16 cellular contexts compared by ENCODE assay signal in the genomic region with DNA sequence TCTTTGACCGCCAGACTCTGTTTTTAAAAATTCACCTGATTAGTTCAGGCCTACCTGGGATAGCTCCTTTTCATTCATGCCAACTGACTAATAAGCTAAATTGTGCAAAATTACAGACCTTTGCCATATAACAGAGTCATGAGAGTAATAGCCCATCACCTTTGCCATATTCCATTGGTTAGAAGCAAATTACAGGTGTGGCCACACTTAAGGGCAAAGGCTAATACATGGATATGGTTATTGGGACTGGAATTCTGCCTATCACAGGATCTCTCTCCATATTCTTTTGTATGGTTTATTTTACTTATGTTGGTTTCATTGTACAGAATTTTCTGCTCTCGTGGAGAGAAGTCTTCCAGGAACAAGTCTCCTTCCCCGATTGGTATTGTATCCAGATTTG.
DNase-seq lines count a peak whose midpoint lies in the region; ATAC-seq and TF ChIP-seq lines count a peak whose summit lies in the region.
"Had no signal": no experiment of that assay in that cellular context is flagged by ENCODE, and none has a peak within 500 bp of the region (broad histone marks: within the 10 kb centered on the region; RNA-seq: fewer than 3 reads in every experiment).

No MANE protein-coding gene starts in this region.

- no peaks in the 10 kb centered on the region for H3K36me3 Mint-ChIP-seq in T-helper 1 cell treated with Interleukin-12 subunit alpha and Interleukin-12 subunit beta and Interleukin-4 antibody, amounts not matched to agents 30 μg/mL and 1 μg/mL, for 36 hours (ENCODE audit: low read depth)
- no peaks in the 10 kb centered on the region for H3K36me3 Mint-ChIP-seq in activated T-helper 1 cell treated with anti-CD3 and anti-CD28 coated beads, Interleukin-12 subunit alpha, Interleukin-12 subunit beta, Interleukin-2, Interleukin-4 antibody, amounts not matched to agents 30 ng/mL and 10 ng/mL and 1 ng/mL, durations not matched to agents 14 hours and 24 hours and 36 hours (ENCODE audit: low read depth)
- H3K36me3 Mint-ChIP-seq: CD14-positive monocyte; CD4-positive, alpha-beta memory T cell had no signal

- H3K9me3 ChIP-seq in mucosa of descending colon, result no peaks in the 10 kb centered on the region
- H3K9me3 ChIP-seq: BLaER1 had no signal

- no peaks in the 10 kb centered on the region for H3K27me3 Mint-ChIP-seq in T-helper 1 cell treated with Interleukin-12 subunit alpha and Interleukin-12 subunit beta and Interleukin-4 antibody, amounts not matched to agents 30 μg/mL and 1 μg/mL, for 36 hours (ENCODE audit: low read depth)
- H3K27me3 Mint-ChIP-seq in activated T-helper 1 cell treated with anti-CD3 and anti-CD28 coated beads, Interleukin-12 subunit alpha, Interleukin-12 subunit beta, Interleukin-2, Interleukin-4 antibody, amounts not matched to agents 30 ng/mL and 10 ng/mL and 1 ng/mL, durations not matched to agents 14 hours and 24 hours and 36 hours (ENCODE audit: insufficient read depth), result peaks cover 2% of the 10 kb centered on the region
- H3K27me3 Mint-ChIP-seq: CD4-positive, alpha-beta memory T cell had no signal

- no peak overlapping the region for H3K4me3 ChIP-seq in mucosa of descending colon
- H3K4me3 ChIP-seq: BLaER1, GM23338 had no signal

- DNase-seq in T-helper 1 cell, result no peak
- peak; percentile 55 for DNase-seq in NCI-H2029 (lab: John Stamatoyannopoulos, UW)
- no peak for DNase-seq in activated T-helper 1 cell treated with anti-CD3 and anti-CD28 coated beads, Interleukin-12 subunit alpha, Interleukin-12 subunit beta, Interleukin-2, Interleukin-4 antibody, amounts not matched to agents 30 ng/mL and 10 ng/mL and 1 ng/mL, durations not matched to agents 14 hours and 24 hours and 36 hours (ENCODE audit: low spot score)
- no peak for DNase-seq in mucosa of descending colon
- no peak for DNase-seq in OCI-M2 (lab: John Stamatoyannopoulos, UW; ENCODE audit: unreplicated experiment)
- DNase-seq in pons (ENCODE audit: low spot score), result no peak
- DNase-seq: 8988T; CD4-positive, alpha-beta memory T cell; DMS79; GDM1; HCEC 1CT had no signal

- peaks cover 3% of the 10 kb centered on the region for H3K4me1 ChIP-seq in mucosa of descending colon (ENCODE audit: low read depth)
- H3K4me1 ChIP-seq: BLaER1 had no signal

- intact Hi-C loops in activated T-helper 1 cell treated with anti-CD3 and anti-CD28 coated beads, Interleukin-12 subunit alpha, Interleukin-12 subunit beta, Interleukin-2, Interleukin-4 antibody, amounts not matched to agents 30 ng/mL and 10 ng/mL and 1 ng/mL, durations not matched to agents 14 hours and 24 hours and 36 hours (cut with micrococcal nuclease), result loop anchor here (1.0 to 5.0 kb wide), 3 partner anchors 112 to 377 kb away; no protein-coding TSS in a partner anchor
- intact Hi-C loops in mucosa of descending colon (cut with DNase I, micrococcal nuclease), result loop anchor here (10.0 kb wide), 2 partner anchors 269 to 469 kb away; no protein-coding TSS in a partner anchor

- peak overlapping the region; percentile 87 for H3K27ac Mint-ChIP-seq in T-helper 1 cell treated with Interleukin-12 subunit alpha and Interleukin-12 subunit beta and Interleukin-4 antibody, amounts not matched to agents 30 μg/mL and 1 μg/mL, for 36 hours
- H3K27ac Mint-ChIP-seq in activated T-helper 1 cell treated with anti-CD3 and anti-CD28 coated beads, Interleukin-12 subunit alpha, Interleukin-12 subunit beta, Interleukin-2, Interleukin-4 antibody, amounts not matched to agents 30 ng/mL and 10 ng/mL and 1 ng/mL, durations not matched to agents 14 hours and 24 hours and 36 hours, result peak overlapping the region; percentile 5
- H3K27ac Mint-ChIP-seq: CD14-positive monocyte; CD4-positive, alpha-beta memory T cell; GM23338 had no signal

- H3K9me3 Mint-ChIP-seq in T-helper 1 cell treated with Interleukin-12 subunit alpha and Interleukin-12 subunit beta and Interleukin-4 antibody, amounts not matched to agents 30 μg/mL and 1 μg/mL, for 36 hours, result no peaks in the 10 kb centered on the region
- H3K9me3 Mint-ChIP-seq in activated T-helper 1 cell treated with anti-CD3 and anti-CD28 coated beads, Interleukin-12 subunit alpha, Interleukin-12 subunit beta, Interleukin-2, Interleukin-4 antibody, amounts not matched to agents 30 ng/mL and 10 ng/mL and 1 ng/mL, durations not matched to agents 14 hours and 24 hours and 36 hours, result peaks cover 5% of the 10 kb centered on the region
- H3K9me3 Mint-ChIP-seq: CD4-positive, alpha-beta memory T cell had no signal

- ATAC-seq in mucosa of descending colon (peak; percentile 53), HG02623 (IDR thresholded peaks at IDR 0.05; ENCODE audit: unreplicated experiment) (no peak)

- H3K36me3 ChIP-seq in mucosa of descending colon (ENCODE audit: low read depth), result no peaks in the 10 kb centered on the region
- H3K36me3 ChIP-seq: BLaER1 had no signal

- TF ChIP-seq CTCF in mucosa of descending colon (IDR thresholded peaks at IDR 0.05), result no peak

- H3K4me1 Mint-ChIP-seq in T-helper 1 cell treated with Interleukin-12 subunit alpha and Interleukin-12 subunit beta and Interleukin-4 antibody, amounts not matched to agents 30 μg/mL and 1 μg/mL, for 36 hours (ENCODE audit: low read depth), result peaks cover 46% of the 10 kb centered on the region
- H3K4me1 Mint-ChIP-seq in activated T-helper 1 cell treated with anti-CD3 and anti-CD28 coated beads, Interleukin-12 subunit alpha, Interleukin-12 subunit beta, Interleukin-2, Interleukin-4 antibody, amounts not matched to agents 30 ng/mL and 10 ng/mL and 1 ng/mL, durations not matched to agents 14 hours and 24 hours and 36 hours (ENCODE audit: low read depth), result peaks cover 53% of the 10 kb centered on the region
- H3K4me1 Mint-ChIP-seq: CD14-positive monocyte had no signal

- no peak overlapping the region for H3K4me3 Mint-ChIP-seq in T-helper 1 cell treated with Interleukin-12 subunit alpha and Interleukin-12 subunit beta and Interleukin-4 antibody, amounts not matched to agents 30 μg/mL and 1 μg/mL, for 36 hours
- peak overlapping the region; percentile 3 for H3K4me3 Mint-ChIP-seq in activated T-helper 1 cell treated with anti-CD3 and anti-CD28 coated beads, Interleukin-12 subunit alpha, Interleukin-12 subunit beta, Interleukin-2, Interleukin-4 antibody, amounts not matched to agents 30 ng/mL and 10 ng/mL and 1 ng/mL, durations not matched to agents 14 hours and 24 hours and 36 hours
- H3K4me3 Mint-ChIP-seq: CD14-positive monocyte; CD4-positive, alpha-beta memory T cell; GM23338 had no signal
